In the genomic region with DNA sequence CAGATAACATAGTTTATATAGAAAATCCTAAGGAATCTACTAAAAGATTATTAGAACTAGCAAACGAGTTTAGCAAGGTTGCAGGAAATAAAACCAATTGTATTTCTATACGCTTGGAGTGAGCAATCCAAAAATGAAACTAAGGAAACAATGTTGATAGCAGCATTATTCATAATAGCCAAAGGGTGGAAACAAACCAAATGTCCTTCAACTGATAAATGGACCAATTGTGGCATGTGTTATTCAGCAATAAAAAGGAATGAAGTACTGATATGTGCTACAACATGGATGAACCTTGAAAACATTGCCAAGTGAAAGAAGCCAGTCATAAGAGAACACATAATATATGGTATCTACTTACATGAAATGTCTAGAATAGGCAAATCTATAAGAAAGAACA, we compare ENCODE assay signal across 23 cellular contexts.
"Had no signal": no experiment of that assay in that cellular context is flagged by ENCODE, and none has a peak within 500 bp of the region (broad histone marks: within the 10 kb centered on the region; RNA-seq: fewer than 3 reads in every experiment).

No MANE protein-coding gene starts in this region.

- H2AFZ ChIP-seq: parathyroid adenoma had no signal

- DNase-seq: activated CD4-positive, CD25-positive, alpha-beta regulatory T cell treated with anti-CD3 and anti-CD28 coated beads, Interleukin-2, amount 50 U/mL, for 72 hours; activated CD8-positive, alpha-beta memory T cell treated with anti-CD3 and anti-CD28 coated beads, Interleukin-2, amount 50 U/mL, for 48 hours; activated naive CD4-positive, alpha-beta T cell treated with Interleukin-2 at 50 U/mL for 16 hours; activated naive CD8-positive, alpha-beta T cell treated with anti-CD3 and anti-CD28 coated beads for 36 hours; activated T-cell treated with anti-CD3 and anti-CD28 coated beads, Interleukin-2, amount 50 U/mL, for 4 hours; amniotic stem cell; effector CD4-positive, alpha-beta T cell; kidney glomerular epithelial cell; left lung; natural killer cell; right cardiac atrium; stimulated activated CD4-positive, alpha-beta T cell treated with anti-CD3 and anti-CD28 coated beads, Interleukin-2, amount 100 ng/mL, for 24 hours; stomach; WERI-Rb-1 had no signal

- ATAC-seq: activated T-cell treated with anti-CD3 and anti-CD28 coated beads, Interleukin-2, amount 50 U/mL, for 4 hours; left lung; natural killer cell; right cardiac atrium; SK-N-SH treated with all-trans-retinoic acid at 6 μM for 48 hours; stimulated activated effector memory CD8-positive, alpha-beta T cell treated with anti-CD3 and anti-CD28 coated beads, Interleukin-12 subunit alpha, Interleukin-12 subunit beta, amount 100 ng/mL, for 72 hours had no signal

- H3K4me1 Mint-ChIP-seq: activated naive CD8-positive, alpha-beta T cell treated with anti-CD3 and anti-CD28 coated beads for 36 hours; mesothelial cell of epicardium; stimulated activated effector memory CD8-positive, alpha-beta T cell treated with anti-CD3 and anti-CD28 coated beads, Interleukin-12 subunit alpha, Interleukin-12 subunit beta, amount 100 ng/mL, for 72 hours had no signal

- H3K4me1 ChIP-seq: breast epithelium, stomach, suprapubic skin had no signal

- H3K9me3 Mint-ChIP-seq: activated naive CD8-positive, alpha-beta T cell treated with anti-CD3 and anti-CD28 coated beads for 36 hours; activated T-cell treated with anti-CD3 and anti-CD28 coated beads, Interleukin-2, amount 50 U/mL, for 4 hours; mesothelial cell of epicardium; natural killer cell; stimulated activated effector memory CD8-positive, alpha-beta T cell treated with anti-CD3 and anti-CD28 coated beads, Interleukin-12 subunit alpha, Interleukin-12 subunit beta, amount 100 ng/mL, for 72 hours; T-helper 2 cell treated with Interferon-gamma antibody and Interleukin-4, amounts not matched to agents 5 μg/mL and 100 μg/mL, for 36 hours had no signal

- H3K4me3 Mint-ChIP-seq: activated naive CD8-positive, alpha-beta T cell treated with anti-CD3 and anti-CD28 coated beads for 36 hours; activated T-cell treated with anti-CD3 and anti-CD28 coated beads, Interleukin-2, amount 50 U/mL, for 4 hours; mesothelial cell of epicardium; natural killer cell; stimulated activated effector memory CD8-positive, alpha-beta T cell treated with anti-CD3 and anti-CD28 coated beads, Interleukin-12 subunit alpha, Interleukin-12 subunit beta, amount 100 ng/mL, for 72 hours; T-helper 2 cell treated with Interferon-gamma antibody and Interleukin-4, amounts not matched to agents 5 μg/mL and 100 μg/mL, for 36 hours had no signal

- H3K4me3 ChIP-seq: breast epithelium, left lung, lung, stomach, suprapubic skin, tibial nerve had no signal

- H3K9ac ChIP-seq: parathyroid adenoma had no signal

- H3K36me3 Mint-ChIP-seq: natural killer cell had no signal

- H3K27ac ChIP-seq: breast epithelium, left lung, parathyroid adenoma, suprapubic skin, tibial nerve, WERI-Rb-1 had no signal

- H3K27me3 Mint-ChIP-seq: activated naive CD8-positive, alpha-beta T cell treated with anti-CD3 and anti-CD28 coated beads for 36 hours had no signal

- H3K27ac Mint-ChIP-seq: activated naive CD8-positive, alpha-beta T cell treated with anti-CD3 and anti-CD28 coated beads for 36 hours; mesothelial cell of epicardium; stimulated activated effector memory CD8-positive, alpha-beta T cell treated with anti-CD3 and anti-CD28 coated beads, Interleukin-12 subunit alpha, Interleukin-12 subunit beta, amount 100 ng/mL, for 72 hours; T-helper 2 cell treated with Interferon-gamma antibody and Interleukin-4, amounts not matched to agents 5 μg/mL and 100 μg/mL, for 36 hours had no signal

- H3K27me3 ChIP-seq: breast epithelium, left lung, stomach, suprapubic skin, tibial nerve had no signal

- H3K9me3 ChIP-seq: breast epithelium, left lung, stomach, suprapubic skin, tibial nerve had no signal
